ENCODE assay signal across 2 cellular contexts in the genomic region with DNA sequence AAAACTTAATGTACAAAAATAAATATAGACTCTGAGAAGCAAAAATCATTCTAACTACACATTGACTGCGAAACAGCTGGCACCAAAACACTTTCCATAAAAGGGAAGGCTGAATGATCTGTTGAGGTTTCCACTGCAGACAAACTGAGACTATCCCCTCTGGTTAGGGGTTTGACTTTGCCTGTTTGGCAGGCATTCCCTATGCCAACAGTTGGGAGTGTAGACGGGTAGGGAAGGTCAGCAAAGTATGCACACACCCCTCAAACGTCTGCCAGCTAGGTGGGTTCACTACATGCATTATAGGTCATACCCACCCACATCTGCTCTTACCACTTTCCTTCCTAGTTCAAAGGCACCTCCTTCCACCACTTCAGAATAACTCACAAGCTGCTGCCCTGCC.
A peak's percentile ranks its signal among the peaks of the same experiment; 100 is the strongest.
TF ChIP-seq lines count a peak whose summit lies in the region.

No MANE protein-coding gene starts in this region.

TF ChIP-seq in liver, 16 proteins besides CTCF, POLR2A, EP300 and RAD21:
- TF ChIP-seq HNF4A (conservative IDR thresholded peaks at IDR 0.05) (peak in 1 of 2 donors; percentile 14), JUND (IDR thresholded peaks at IDR 0.05) (no peak), FOXA2 (IDR thresholded peaks at IDR 0.05) (no peak), SP1 (IDR thresholded peaks at IDR 0.05) (peak; percentile 16), RXRA (IDR thresholded peaks at IDR 0.05) (peak; percentile 26 to 32)
- TF ChIP-seq, protein P1, sequence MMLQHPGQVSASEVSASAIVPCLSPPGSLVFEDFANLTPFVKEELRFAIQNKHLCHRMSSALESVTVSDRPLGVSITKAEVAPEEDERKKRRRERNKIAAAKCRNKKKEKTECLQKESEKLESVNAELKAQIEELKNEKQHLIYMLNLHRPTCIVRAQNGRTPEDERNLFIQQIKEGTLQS (IDR thresholded peaks at IDR 0.05) = no peak
TF ChIP-seq in liver: peak in this region for 3.

TF ChIP-seq in HepG2, 621 proteins besides CTCF, POLR2A, EP300 and RAD21:
- TF ChIP-seq CREM (IDR thresholded peaks at IDR 0.05) (no peak), CREM (CRISPR knock-in tag; IDR thresholded peaks at IDR 0.05) (no peak), ZNF615 (CRISPR knock-in tag; IDR thresholded peaks at IDR 0.05; ENCODE audit: borderline replicate concordance) (no peak), TAF1 (CRISPR knock-in tag; IDR thresholded peaks at IDR 0.05) (no peak), TCF12 (IDR thresholded peaks at IDR 0.05) (no peak), TCF12 (CRISPR knock-in tag; IDR thresholded peaks at IDR 0.05) (no peak), ZMYM4 (CRISPR knock-in tag; IDR thresholded peaks at IDR 0.05) (no peak), GTF2F1 (IDR thresholded peaks at IDR 0.05; ENCODE audit: low read length) (no peak), ZNF367 (CRISPR knock-in tag; IDR thresholded peaks at IDR 0.05; ENCODE audit: borderline replicate concordance) (no peak), RBM22 (optimal IDR thresholded peaks at IDR 0.05; ENCODE audit: low read length) (no peak), ARNT (IDR thresholded peaks at IDR 0.05) (no peak)
- TF ChIP-seq, protein P2, sequence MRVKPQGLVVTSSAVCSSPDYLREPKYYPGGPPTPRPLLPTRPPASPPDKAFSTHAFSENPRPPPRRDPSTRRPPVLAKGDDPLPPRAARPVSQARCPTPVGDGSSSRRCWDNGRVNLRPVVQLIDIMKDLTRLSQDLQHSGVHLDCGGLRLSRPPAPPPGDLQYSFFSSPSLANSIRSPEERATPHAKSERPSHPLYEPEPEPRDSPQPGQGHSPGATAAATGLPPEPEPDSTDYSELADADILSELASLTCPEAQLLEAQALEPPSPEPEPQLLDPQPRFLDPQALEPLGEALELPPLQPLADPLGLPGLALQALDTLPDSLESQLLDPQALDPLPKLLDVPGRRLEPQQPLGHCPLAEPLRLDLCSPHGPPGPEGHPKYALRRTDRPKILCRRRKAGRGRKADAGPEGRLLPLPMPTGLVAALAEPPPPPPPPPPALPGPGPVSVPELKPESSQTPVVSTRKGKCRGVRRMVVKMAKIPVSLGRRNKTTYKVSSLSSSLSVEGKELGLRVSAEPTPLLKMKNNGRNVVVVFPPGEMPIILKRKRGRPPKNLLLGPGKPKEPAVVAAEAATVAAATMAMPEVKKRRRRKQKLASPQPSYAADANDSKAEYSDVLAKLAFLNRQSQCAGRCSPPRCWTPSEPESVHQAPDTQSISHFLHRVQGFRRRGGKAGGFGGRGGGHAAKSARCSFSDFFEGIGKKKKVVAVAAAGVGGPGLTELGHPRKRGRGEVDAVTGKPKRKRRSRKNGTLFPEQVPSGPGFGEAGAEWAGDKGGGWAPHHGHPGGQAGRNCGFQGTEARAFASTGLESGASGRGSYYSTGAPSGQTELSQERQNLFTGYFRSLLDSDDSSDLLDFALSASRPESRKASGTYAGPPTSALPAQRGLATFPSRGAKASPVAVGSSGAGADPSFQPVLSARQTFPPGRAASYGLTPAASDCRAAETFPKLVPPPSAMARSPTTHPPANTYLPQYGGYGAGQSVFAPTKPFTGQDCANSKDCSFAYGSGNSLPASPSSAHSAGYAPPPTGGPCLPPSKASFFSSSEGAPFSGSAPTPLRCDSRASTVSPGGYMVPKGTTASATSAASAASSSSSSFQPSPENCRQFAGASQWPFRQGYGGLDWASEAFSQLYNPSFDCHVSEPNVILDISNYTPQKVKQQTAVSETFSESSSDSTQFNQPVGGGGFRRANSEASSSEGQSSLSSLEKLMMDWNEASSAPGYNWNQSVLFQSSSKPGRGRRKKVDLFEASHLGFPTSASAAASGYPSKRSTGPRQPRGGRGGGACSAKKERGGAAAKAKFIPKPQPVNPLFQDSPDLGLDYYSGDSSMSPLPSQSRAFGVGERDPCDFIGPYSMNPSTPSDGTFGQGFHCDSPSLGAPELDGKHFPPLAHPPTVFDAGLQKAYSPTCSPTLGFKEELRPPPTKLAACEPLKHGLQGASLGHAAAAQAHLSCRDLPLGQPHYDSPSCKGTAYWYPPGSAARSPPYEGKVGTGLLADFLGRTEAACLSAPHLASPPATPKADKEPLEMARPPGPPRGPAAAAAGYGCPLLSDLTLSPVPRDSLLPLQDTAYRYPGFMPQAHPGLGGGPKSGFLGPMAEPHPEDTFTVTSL (CRISPR knock-in tag; IDR thresholded peaks at IDR 0.05; ENCODE audit: borderline replicate concordance) = no peak
- TF ChIP-seq, protein P3, sequence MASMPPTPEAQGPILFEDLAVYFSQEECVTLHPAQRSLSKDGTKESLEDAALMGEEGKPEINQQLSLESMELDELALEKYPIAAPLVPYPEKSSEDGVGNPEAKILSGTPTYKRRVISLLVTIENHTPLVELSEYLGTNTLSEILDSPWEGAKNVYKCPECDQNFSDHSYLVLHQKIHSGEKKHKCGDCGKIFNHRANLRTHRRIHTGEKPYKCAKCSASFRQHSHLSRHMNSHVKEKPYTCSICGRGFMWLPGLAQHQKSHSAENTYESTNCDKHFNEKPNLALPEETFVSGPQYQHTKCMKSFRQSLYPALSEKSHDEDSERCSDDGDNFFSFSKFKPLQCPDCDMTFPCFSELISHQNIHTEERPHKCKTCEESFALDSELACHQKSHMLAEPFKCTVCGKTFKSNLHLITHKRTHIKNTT (CRISPR knock-in tag; IDR thresholded peaks at IDR 0.05) = no peak
- TF ChIP-seq, protein P4, sequence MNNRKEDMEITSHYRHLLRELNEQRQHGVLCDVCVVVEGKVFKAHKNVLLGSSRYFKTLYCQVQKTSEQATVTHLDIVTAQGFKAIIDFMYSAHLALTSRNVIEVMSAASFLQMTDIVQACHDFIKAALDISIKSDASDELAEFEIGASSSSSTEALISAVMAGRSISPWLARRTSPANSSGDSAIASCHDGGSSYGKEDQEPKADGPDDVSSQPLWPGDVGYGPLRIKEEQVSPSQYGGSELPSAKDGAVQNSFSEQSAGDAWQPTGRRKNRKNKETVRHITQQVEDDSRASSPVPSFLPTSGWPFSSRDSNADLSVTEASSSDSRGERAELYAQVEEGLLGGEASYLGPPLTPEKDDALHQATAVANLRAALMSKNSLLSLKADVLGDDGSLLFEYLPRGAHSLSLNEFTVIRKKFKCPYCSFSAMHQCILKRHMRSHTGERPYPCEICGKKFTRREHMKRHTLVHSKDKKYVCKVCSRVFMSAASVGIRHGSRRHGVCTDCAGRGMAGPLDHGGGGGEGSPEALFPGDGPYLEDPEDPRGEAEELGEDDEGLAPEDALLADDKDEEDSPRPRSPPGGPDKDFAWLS (CRISPR knock-in tag; IDR thresholded peaks at IDR 0.05; ENCODE audit: borderline replicate concordance) = no peak
- TF ChIP-seq, protein P5, sequence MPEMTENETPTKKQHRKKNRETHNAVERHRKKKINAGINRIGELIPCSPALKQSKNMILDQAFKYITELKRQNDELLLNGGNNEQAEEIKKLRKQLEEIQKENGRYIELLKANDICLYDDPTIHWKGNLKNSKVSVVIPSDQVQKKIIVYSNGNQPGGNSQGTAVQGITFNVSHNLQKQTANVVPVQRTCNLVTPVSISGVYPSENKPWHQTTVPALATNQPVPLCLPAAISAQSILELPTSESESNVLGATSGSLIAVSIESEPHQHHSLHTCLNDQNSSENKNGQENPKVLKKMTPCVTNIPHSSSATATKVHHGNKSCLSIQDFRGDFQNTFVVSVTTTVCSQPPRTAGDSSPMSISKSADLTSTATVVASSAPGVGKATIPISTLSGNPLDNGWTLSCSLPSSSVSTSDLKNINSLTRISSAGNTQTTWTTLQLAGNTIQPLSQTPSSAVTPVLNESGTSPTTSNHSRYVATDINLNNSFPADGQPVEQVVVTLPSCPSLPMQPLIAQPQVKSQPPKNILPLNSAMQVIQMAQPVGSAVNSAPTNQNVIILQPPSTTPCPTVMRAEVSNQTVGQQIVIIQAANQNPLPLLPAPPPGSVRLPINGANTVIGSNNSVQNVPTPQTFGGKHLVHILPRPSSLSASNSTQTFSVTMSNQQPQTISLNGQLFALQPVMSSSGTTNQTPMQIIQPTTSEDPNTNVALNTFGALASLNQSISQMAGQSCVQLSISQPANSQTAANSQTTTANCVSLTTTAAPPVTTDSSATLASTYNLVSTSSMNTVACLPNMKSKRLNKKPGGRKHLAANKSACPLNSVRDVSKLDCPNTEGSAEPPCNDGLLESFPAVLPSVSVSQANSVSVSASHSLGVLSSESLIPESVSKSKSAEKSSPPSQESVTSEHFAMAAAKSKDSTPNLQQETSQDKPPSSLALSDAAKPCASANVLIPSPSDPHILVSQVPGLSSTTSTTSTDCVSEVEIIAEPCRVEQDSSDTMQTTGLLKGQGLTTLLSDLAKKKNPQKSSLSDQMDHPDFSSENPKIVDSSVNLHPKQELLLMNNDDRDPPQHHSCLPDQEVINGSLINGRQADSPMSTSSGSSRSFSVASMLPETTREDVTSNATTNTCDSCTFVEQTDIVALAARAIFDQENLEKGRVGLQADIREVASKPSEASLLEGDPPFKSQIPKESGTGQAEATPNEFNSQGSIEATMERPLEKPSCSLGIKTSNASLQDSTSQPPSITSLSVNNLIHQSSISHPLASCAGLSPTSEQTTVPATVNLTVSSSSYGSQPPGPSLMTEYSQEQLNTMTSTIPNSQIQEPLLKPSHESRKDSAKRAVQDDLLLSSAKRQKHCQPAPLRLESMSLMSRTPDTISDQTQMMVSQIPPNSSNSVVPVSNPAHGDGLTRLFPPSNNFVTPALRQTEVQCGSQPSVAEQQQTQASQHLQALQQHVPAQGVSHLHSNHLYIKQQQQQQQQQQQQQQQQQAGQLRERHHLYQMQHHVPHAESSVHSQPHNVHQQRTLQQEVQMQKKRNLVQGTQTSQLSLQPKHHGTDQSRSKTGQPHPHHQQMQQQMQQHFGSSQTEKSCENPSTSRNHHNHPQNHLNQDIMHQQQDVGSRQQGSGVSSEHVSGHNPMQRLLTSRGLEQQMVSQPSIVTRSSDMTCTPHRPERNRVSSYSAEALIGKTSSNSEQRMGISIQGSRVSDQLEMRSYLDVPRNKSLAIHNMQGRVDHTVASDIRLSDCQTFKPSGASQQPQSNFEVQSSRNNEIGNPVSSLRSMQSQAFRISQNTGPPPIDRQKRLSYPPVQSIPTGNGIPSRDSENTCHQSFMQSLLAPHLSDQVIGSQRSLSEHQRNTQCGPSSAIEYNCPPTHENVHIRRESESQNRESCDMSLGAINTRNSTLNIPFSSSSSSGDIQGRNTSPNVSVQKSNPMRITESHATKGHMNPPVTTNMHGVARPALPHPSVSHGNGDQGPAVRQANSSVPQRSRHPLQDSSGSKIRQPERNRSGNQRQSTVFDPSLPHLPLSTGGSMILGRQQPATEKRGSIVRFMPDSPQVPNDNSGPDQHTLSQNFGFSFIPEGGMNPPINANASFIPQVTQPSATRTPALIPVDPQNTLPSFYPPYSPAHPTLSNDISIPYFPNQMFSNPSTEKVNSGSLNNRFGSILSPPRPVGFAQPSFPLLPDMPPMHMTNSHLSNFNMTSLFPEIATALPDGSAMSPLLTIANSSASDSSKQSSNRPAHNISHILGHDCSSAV (CRISPR knock-in tag; IDR thresholded peaks at IDR 0.05; ENCODE audit: borderline replicate concordance) = no peak
